8 cellular contexts compared by ENCODE assay signal in the genomic region with DNA sequence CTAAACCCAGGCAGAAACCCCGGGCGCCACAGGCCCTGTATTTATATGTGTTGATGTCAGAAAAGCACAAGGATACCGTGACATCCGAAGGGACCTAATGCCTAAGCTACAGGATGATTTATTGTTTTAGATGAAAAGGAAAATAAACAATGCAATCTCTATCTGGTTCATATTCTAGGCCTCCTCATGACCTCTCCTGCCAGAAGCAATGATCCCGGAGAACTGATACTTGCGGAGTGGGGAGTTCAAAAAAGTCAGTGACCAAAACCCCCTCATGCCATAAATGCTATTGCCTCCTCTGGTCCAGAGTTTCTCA. TPM values are rescaled to one million over a fixed set of nuclear protein-coding genes. Genes with fewer than 3 reads are reported as not detected.
DNase-seq lines count a peak whose midpoint lies in the region; TF ChIP-seq lines count a peak whose summit lies in the region.

No MANE protein-coding gene starts in this region.

- H3K4me3 Mint-ChIP-seq in chondrocyte (ENCODE audit: unreplicated experiment), result peak overlapping the region; percentile 70

- peak overlapping the region; percentile 91 for H3K9ac ChIP-seq in HUES6 (ENCODE audit: low read length)

- H3K36me3 ChIP-seq in HUES6 (ENCODE audit: control insufficient read depth, insufficient read depth, low read length) (no peaks in the 10 kb centered on the region), muscle layer of duodenum (ENCODE audit: control insufficient read depth in 1 of 2, insufficient read depth in 2 of 2, low read length in 2 of 2) (no peaks in the 10 kb centered on the region)

- H3K4me1 ChIP-seq in HUES6 (ENCODE audit: control insufficient read depth, insufficient read depth, low read length) (peaks cover 22% of the 10 kb centered on the region), muscle layer of duodenum (ENCODE audit: control insufficient read depth in 1 of 2, insufficient read depth in 2 of 2, low read length in 2 of 2) (no peaks in the 10 kb centered on the region)

- no peaks in the 10 kb centered on the region for H3K27me3 ChIP-seq in HUES6 (ENCODE audit: control insufficient read depth, insufficient read depth, low read length)
- no peaks in the 10 kb centered on the region for H3K27me3 ChIP-seq in muscle layer of duodenum (ENCODE audit: low read depth, low read length)

- H3K36me3 Mint-ChIP-seq in chondrocyte (ENCODE audit: low read depth), result no peaks in the 10 kb centered on the region

- H3K4me1 Mint-ChIP-seq in chondrocyte (ENCODE audit: low read depth), result peaks cover 73% of the 10 kb centered on the region

- H3K27ac ChIP-seq in HUES6 (ENCODE audit: low read depth, low read length) (no peak overlapping the region), muscle layer of duodenum (ENCODE audit: low read length) (peak overlapping the region; percentile 82)

- no peak for TF ChIP-seq CTCF in AG10803 (conservative IDR thresholded peaks at IDR 0.05; ENCODE audit: low read length)
- TF ChIP-seq CTCF in chondrocyte (IDR thresholded peaks at IDR 0.05), result peak; percentile 33

- no peaks in the 10 kb centered on the region for H3K9me3 ChIP-seq in HUES6 (ENCODE audit: control insufficient read depth, insufficient read depth, low read depth, low read length)
- peaks cover 0 to 4% of the 10 kb centered on the region in 2 donors for H3K9me3 ChIP-seq in muscle layer of duodenum (ENCODE audit: control insufficient read depth in 1 of 2, low read length in 2 of 2)

- H3K9me3 Mint-ChIP-seq in chondrocyte (ENCODE audit: low read depth), result peaks cover 10% of the 10 kb centered on the region

- DNase-seq in AG10803 (ENCODE audit: low read depth) (no peak), chondrocyte (ENCODE audit: low spot score) (no peak), NCI-H187 (lab: John Stamatoyannopoulos, UW) (no peak), retina (no peak), ureter (ENCODE audit: low spot score) (no peak)
- DNase-seq in stimulated activated CD4-positive, alpha-beta T cell treated with anti-CD3 and anti-CD28 coated beads, Interleukin-2, amount 100 ng/mL, for 24 hours, result no peak

- H3K4me3 ChIP-seq in AG10803 (ENCODE audit: low read length) (peak overlapping the region; percentile 89), HUES6 (ENCODE audit: low read depth, low read length) (peak overlapping the region; percentile 77), muscle layer of duodenum (ENCODE audit: low read depth in 1 of 2, low read length in 2 of 2) (peak overlapping the region; percentile 78)

- no peaks in the 10 kb centered on the region for H3K27me3 Mint-ChIP-seq in chondrocyte (ENCODE audit: low read depth)

- H3K27ac Mint-ChIP-seq in chondrocyte (ENCODE audit: unreplicated experiment), result peak overlapping the region; percentile 96

RNA-seq across cellular contexts. Expression of a gene that starts 0.8 kb away (rescaled TPM):
- 204 to 240 TPM (median 215 TPM) in 3 replicates for total RNA-seq in chondrocyte
- 41.7 TPM for total RNA-seq in ureter
